11 cellular contexts compared by ENCODE assay signal in genomic region chr11:40129276-40129675, GRCh38.
DNase-seq lines count a peak whose midpoint lies in the region; ATAC-seq and TF ChIP-seq lines count a peak whose summit lies in the region.
"Had no signal": no experiment of that assay in that cellular context is flagged by ENCODE, and none has a peak within 500 bp of the region (broad histone marks: within the 10 kb centered on the region; RNA-seq: fewer than 3 reads in every experiment).

No MANE protein-coding gene starts in this region.

- no TSS peak for BruUV-seq in OCI-LY7 (replicated peaks; lab: Mats Ljungman, UMichigan)

- H3K27me3 ChIP-seq in testis = no peaks in the 10 kb centered on the region

- H3K4me2 ChIP-seq in OCI-LY7 (ENCODE audit: low read length) = no peak overlapping the region

- 0 out of 2 replicates have a peak, but pooled peaks cover under 1% of the 10 kb centered on the region for H3K9me3 ChIP-seq in OCI-LY7 (ENCODE audit: low read length)
- H3K9me3 ChIP-seq in testis = no peaks in the 10 kb centered on the region
- H3K9me3 ChIP-seq: thoracic aorta had no signal

- no peaks in the 10 kb centered on the region for H3K9me2 ChIP-seq in OCI-LY7 (ENCODE audit: insufficient read depth, low read length)

- TF ChIP-seq CTCF in OCI-LY7 (conservative IDR thresholded peaks at IDR 0.05; ENCODE audit: low read length) (peak; percentile 28; the same call in 1 of the 2 replicates), fibroblast of pulmonary artery (IDR thresholded peaks at IDR 0.05; ENCODE audit: low read length, missing control alignments) (no peak), testis (IDR thresholded peaks at IDR 0.05) (peak in 2 of 3 experiments; percentile 16 to 22)

- no peaks in the 10 kb centered on the region for H3K4me1 ChIP-seq in OCI-LY7 (ENCODE audit: insufficient read depth, low read length, poor library complexity, severe bottlenecking)
- H3K4me1 ChIP-seq in testis = no peaks in the 10 kb centered on the region

- H4K20me1 ChIP-seq in OCI-LY7 (ENCODE audit: insufficient read depth, low read length) = no peaks in the 10 kb centered on the region

- H3K4me3 ChIP-seq in OCI-LY7 (ENCODE audit: low read depth, low read length, poor library complexity, severe bottlenecking) (no peak overlapping the region), fibroblast of pulmonary artery (replicated peaks; ENCODE audit: low read depth, low read length) (no peak overlapping the region), testis (no peak overlapping the region)
- H3K4me3 ChIP-seq: thoracic aorta had no signal

- TF ChIP-seq POLR2A in testis (IDR thresholded peaks at IDR 0.05) = no peak

- H2AFZ ChIP-seq in OCI-LY7 (ENCODE audit: low read length) = no peak overlapping the region

- no peaks in the 10 kb centered on the region for H3K79me2 ChIP-seq in OCI-LY7 (ENCODE audit: insufficient read depth, low read depth, low read length)

- CTCF ChIA-PET in OCI-LY7 (lab: Charles Lee; ENCODE audit: unreplicated experiment) = no interaction called here

- 22 to 27% methylated on average over 1 of the region's 1 CpG for WGBS in testis, 2 donors

- peak; percentile 23 for DNase-seq in NOMO-1 treated with DMSO at 0.1 percent for 48 hours (lab: John Stamatoyannopoulos, UW; ENCODE audit: unreplicated experiment)
- DNase-seq in NOMO-1 treated with dmso at 0.1 percent for 144 hours (lab: John Stamatoyannopoulos, UW; ENCODE audit: unreplicated experiment) = no peak
- DNase-seq in OCI-LY7 (ENCODE audit: low spot score) = no peak
- DNase-seq in fibroblast of pulmonary artery (ENCODE audit: low read depth) = peak; percentile 3
- no peak for DNase-seq in testis
- no peak for DNase-seq in SHP77 treated with DMSO at 0.1 percent for 48 hours (lab: John Stamatoyannopoulos, UW)
- DNase-seq in DMS79 (lab: John Stamatoyannopoulos, UW) = no peak
- DNase-seq: NCI-H524 treated with DMSO at 0.1 percent for 48 hours; stimulated activated CD4-positive, alpha-beta T cell treated with anti-CD3 and anti-CD28 coated beads, Interleukin-15, amount 100 ng/mL, for 24 hours had no signal

- POLR2A ChIA-PET in OCI-LY7 (lab: Charles Lee) = no interaction called here

- intact Hi-C loops in OCI-LY7 (cut with micrococcal nuclease; ENCODE audit: unreplicated experiment) = no loop called here
- intact Hi-C loops in testis (cut with DNase I; ENCODE audit: low total_unique reads) = no loop called here

- ATAC-seq in HG03342 (IDR thresholded peaks at IDR 0.05; ENCODE audit: unreplicated experiment) = no peak

- H3K36me3 ChIP-seq in OCI-LY7 (ENCODE audit: insufficient read depth, low read length) (no peaks in the 10 kb centered on the region), testis (ENCODE audit: low read depth, missing control alignments) (no peaks in the 10 kb centered on the region)
- H3K36me3 ChIP-seq: thoracic aorta had no signal

- H3K27ac ChIP-seq in OCI-LY7 (ENCODE audit: low read depth, low read length, poor library complexity, severe bottlenecking) = no peak overlapping the region
- H3K27ac ChIP-seq in testis = no peak overlapping the region
- H3K27ac ChIP-seq: thoracic aorta had no signal

Comparison
In these comparisons a context has a peak if more than half of its experiments do, and no peak if none do; other contexts are left out.
1. DNase-seq: peak in NOMO-1 treated with DMSO at 0.1 percent for 48 hours (single experiment) and fibroblast of pulmonary artery (single experiment); none in NOMO-1 treated with dmso at 0.1 percent for 144 hours (single experiment), OCI-LY7 (single experiment), testis (single experiment), SHP77 treated with DMSO at 0.1 percent for 48 hours (single experiment) and DMS79 (single experiment).